17 cellular contexts compared by ENCODE assay signal in genomic region chr2:118118479-118118878, GRCh38.
"Had no signal": no experiment of that assay in that cellular context is flagged by ENCODE, and none has a peak within 500 bp of the region (broad histone marks: within the 10 kb centered on the region; RNA-seq: fewer than 3 reads in every experiment).

No MANE protein-coding gene starts in this region.

- H3K4me3 Mint-ChIP-seq: activated B cell treated with CpG ODN at 0.5 μM for 24 hours; activated CD4-positive, alpha-beta T cell treated with anti-CD3 and anti-CD28 coated beads, Interleukin-2, amount 10 ng/mL, durations not matched to agents 7 days and 5 days; activated naive CD4-positive, alpha-beta T cell treated with anti-CD3 and anti-CD28 coated beads, Interleukin-2, amount 10 ng/mL, durations not matched to agents 7 days and 5 days; naive B cell; T-helper 1 cell treated with Interleukin-12 subunit alpha and Interleukin-12 subunit beta and Interleukin-4 antibody, amounts not matched to agents 30 μg/mL and 1 μg/mL, for 36 hours; type B pancreatic cell had no signal

- H3K9me3 ChIP-seq: SK-N-SH had no signal

- DNase-seq: activated B cell treated with CpG ODN at 0.5 μM for 24 hours; activated CD4-positive, alpha-beta T cell treated with anti-CD3 and anti-CD28 coated beads, Interleukin-2, amount 10 ng/mL, durations not matched to agents 7 days and 5 days; activated CD8-positive, alpha-beta memory T cell treated with anti-CD3 and anti-CD28 coated beads for 24 hours; activated naive CD4-positive, alpha-beta T cell treated with anti-CD3 and anti-CD28 coated beads, Interleukin-2, amount 10 ng/mL, durations not matched to agents 7 days and 5 days; activated T-cell treated with anti-CD3 and anti-CD28 coated beads for 4 hours; central memory CD4-positive, alpha-beta T cell; cortex of kidney; foreskin fibroblast; naive B cell; right cardiac atrium; SK-N-SH; stimulated activated CD4-positive, alpha-beta T cell treated with anti-CD3 and anti-CD28 coated beads, Interleukin-2, amount 100 ng/mL, for 24 hours; stimulated activated naive CD4-positive, alpha-beta T cell treated with Interleukin-2 at 50 U/mL for 16 hours had no signal

- H3K9me3 Mint-ChIP-seq: activated B cell treated with CpG ODN at 0.5 μM for 24 hours; activated CD4-positive, alpha-beta T cell treated with anti-CD3 and anti-CD28 coated beads, Interleukin-2, amount 10 ng/mL, durations not matched to agents 7 days and 5 days; activated naive CD4-positive, alpha-beta T cell treated with anti-CD3 and anti-CD28 coated beads, Interleukin-2, amount 10 ng/mL, durations not matched to agents 7 days and 5 days; activated T-helper 2 cell treated with anti-CD3 and anti-CD28 coated beads, Interferon-gamma antibody, Interleukin-2, Interleukin-4, amounts not matched to agents 10 μg/mL and 5 μg/mL and 100 μg/mL, durations not matched to agents 14 hours and 24 hours and 36 hours; naive B cell; T-helper 1 cell treated with Interleukin-12 subunit alpha and Interleukin-12 subunit beta and Interleukin-4 antibody, amounts not matched to agents 30 μg/mL and 1 μg/mL, for 36 hours; type B pancreatic cell had no signal

- H3K36me3 Mint-ChIP-seq: naive B cell, type B pancreatic cell had no signal

- H3K27ac Mint-ChIP-seq: activated B cell treated with CpG ODN at 0.5 μM for 24 hours; activated CD4-positive, alpha-beta T cell treated with anti-CD3 and anti-CD28 coated beads, Interleukin-2, amount 10 ng/mL, durations not matched to agents 7 days and 5 days; activated naive CD4-positive, alpha-beta T cell treated with anti-CD3 and anti-CD28 coated beads, Interleukin-2, amount 10 ng/mL, durations not matched to agents 7 days and 5 days; activated T-helper 2 cell treated with anti-CD3 and anti-CD28 coated beads, Interferon-gamma antibody, Interleukin-2, Interleukin-4, amounts not matched to agents 10 μg/mL and 5 μg/mL and 100 μg/mL, durations not matched to agents 14 hours and 24 hours and 36 hours; T-helper 1 cell treated with Interleukin-12 subunit alpha and Interleukin-12 subunit beta and Interleukin-4 antibody, amounts not matched to agents 30 μg/mL and 1 μg/mL, for 36 hours; type B pancreatic cell had no signal

- ATAC-seq: esophagus mucosa, right cardiac atrium had no signal

- H3K27me3 Mint-ChIP-seq: activated B cell treated with CpG ODN at 0.5 μM for 24 hours; activated CD4-positive, alpha-beta T cell treated with anti-CD3 and anti-CD28 coated beads, Interleukin-2, amount 10 ng/mL, durations not matched to agents 7 days and 5 days; naive B cell; type B pancreatic cell had no signal
